1 cellular context compared by ENCODE assay signal in the genomic region with DNA sequence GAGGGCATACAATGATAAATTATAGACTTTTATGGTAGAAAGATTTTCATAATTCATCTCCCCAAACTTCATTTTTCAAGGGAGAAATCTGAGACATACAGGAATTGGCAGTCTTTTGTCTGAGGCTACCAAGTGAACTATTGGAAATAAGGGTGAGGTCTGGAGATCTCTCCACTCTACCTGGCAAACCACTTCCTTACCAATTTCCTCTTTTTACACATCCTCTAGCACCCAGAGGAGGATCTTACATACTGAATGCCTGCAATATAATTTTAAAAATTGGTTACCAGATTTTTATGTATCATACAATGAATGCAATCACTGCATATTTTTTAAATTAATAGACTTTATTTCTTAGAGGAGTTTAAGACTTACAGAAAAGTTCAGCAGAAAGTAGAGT.
TF ChIP-seq lines count a peak whose summit lies in the region.

No MANE protein-coding gene starts in this region.

TF ChIP-seq in GM23338, 12 proteins besides CTCF, POLR2A, EP300 and RAD21:
- TF ChIP-seq NANOG (IDR thresholded peaks at IDR 0.05; ENCODE audit: borderline replicate concordance) = no peak
- TF ChIP-seq CREB1 (CRISPR knock-in tag; IDR thresholded peaks at IDR 0.05; ENCODE audit: low read depth) = no peak
- no peak for TF ChIP-seq ZNF114 (CRISPR knock-in tag; IDR thresholded peaks at IDR 0.05)
- TF ChIP-seq EZH2phosphoT487 (IDR thresholded peaks at IDR 0.05; ENCODE audit: unreplicated experiment) = no peak
- no peak for TF ChIP-seq STAT1 (IDR thresholded peaks at IDR 0.05; ENCODE audit: unreplicated experiment)
- TF ChIP-seq, protein P1, sequence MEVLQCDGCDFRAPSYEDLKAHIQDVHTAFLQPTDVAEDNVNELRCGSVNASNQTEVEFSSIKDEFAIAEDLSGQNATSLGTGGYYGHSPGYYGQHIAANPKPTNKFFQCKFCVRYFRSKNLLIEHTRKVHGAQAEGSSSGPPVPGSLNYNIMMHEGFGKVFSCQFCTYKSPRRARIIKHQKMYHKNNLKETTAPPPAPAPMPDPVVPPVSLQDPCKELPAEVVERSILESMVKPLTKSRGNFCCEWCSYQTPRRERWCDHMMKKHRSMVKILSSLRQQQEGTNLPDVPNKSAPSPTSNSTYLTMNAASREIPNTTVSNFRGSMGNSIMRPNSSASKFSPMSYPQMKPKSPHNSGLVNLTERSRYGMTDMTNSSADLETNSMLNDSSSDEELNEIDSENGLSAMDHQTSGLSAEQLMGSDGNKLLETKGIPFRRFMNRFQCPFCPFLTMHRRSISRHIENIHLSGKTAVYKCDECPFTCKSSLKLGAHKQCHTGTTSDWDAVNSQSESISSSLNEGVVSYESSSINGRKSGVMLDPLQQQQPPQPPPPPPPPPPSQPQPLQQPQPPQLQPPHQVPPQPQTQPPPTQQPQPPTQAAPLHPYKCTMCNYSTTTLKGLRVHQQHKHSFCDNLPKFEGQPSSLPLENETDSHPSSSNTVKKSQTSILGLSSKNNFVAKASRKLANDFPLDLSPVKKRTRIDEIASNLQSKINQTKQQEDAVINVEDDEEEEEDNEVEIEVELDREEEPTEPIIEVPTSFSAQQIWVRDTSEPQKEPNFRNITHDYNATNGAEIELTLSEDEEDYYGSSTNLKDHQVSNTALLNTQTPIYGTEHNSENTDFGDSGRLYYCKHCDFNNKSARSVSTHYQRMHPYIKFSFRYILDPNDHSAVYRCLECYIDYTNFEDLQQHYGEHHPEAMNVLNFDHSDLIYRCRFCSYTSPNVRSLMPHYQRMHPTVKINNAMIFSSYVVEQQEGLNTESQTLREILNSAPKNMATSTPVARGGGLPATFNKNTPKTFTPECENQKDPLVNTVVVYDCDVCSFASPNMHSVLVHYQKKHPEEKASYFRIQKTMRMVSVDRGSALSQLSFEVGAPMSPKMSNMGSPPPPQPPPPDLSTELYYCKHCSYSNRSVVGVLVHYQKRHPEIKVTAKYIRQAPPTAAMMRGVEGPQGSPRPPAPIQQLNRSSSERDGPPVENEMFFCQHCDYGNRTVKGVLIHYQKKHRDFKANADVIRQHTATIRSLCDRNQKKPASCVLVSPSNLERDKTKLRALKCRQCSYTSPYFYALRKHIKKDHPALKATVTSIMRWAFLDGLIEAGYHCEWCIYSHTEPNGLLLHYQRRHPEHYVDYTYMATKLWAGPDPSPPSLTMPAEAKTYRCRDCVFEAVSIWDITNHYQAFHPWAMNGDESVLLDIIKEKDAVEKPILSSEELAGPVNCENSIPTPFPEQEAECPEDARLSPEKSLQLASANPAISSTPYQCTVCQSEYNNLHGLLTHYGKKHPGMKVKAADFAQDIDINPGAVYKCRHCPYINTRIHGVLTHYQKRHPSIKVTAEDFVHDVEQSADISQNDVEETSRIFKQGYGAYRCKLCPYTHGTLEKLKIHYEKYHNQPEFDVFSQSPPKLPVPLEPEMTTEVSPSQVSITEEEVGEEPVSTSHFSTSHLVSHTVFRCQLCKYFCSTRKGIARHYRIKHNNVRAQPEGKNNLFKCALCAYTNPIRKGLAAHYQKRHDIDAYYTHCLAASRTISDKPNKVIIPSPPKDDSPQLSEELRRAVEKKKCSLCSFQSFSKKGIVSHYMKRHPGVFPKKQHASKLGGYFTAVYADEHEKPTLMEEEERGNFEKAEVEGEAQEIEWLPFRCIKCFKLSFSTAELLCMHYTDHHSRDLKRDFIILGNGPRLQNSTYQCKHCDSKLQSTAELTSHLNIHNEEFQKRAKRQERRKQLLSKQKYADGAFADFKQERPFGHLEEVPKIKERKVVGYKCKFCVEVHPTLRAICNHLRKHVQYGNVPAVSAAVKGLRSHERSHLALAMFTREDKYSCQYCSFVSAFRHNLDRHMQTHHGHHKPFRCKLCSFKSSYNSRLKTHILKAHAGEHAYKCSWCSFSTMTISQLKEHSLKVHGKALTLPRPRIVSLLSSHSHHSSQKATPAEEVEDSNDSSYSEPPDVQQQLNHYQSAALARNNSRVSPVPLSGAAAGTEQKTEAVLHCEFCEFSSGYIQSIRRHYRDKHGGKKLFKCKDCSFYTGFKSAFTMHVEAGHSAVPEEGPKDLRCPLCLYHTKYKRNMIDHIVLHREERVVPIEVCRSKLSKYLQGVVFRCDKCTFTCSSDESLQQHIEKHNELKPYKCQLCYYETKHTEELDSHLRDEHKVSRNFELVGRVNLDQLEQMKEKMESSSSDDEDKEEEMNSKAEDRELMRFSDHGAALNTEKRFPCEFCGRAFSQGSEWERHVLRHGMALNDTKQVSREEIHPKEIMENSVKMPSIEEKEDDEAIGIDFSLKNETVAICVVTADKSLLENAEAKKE (CRISPR knock-in tag; IDR thresholded peaks at IDR 0.05) = no peak
- TF ChIP-seq JUNB (IDR thresholded peaks at IDR 0.05; ENCODE audit: unreplicated experiment) = no peak
- TF ChIP-seq ZNF331 (CRISPR knock-in tag; IDR thresholded peaks at IDR 0.05; ENCODE audit: low read depth) = no peak
- TF ChIP-seq, protein P2, sequence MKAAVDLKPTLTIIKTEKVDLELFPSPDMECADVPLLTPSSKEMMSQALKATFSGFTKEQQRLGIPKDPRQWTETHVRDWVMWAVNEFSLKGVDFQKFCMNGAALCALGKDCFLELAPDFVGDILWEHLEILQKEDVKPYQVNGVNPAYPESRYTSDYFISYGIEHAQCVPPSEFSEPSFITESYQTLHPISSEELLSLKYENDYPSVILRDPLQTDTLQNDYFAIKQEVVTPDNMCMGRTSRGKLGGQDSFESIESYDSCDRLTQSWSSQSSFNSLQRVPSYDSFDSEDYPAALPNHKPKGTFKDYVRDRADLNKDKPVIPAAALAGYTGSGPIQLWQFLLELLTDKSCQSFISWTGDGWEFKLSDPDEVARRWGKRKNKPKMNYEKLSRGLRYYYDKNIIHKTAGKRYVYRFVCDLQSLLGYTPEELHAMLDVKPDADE (IDR thresholded peaks at IDR 0.05) = no peak
- TF ChIP-seq POLR2AphosphoS5 (IDR thresholded peaks at IDR 0.05; ENCODE audit: low read depth) = no peak
- TF ChIP-seq, protein P3, sequence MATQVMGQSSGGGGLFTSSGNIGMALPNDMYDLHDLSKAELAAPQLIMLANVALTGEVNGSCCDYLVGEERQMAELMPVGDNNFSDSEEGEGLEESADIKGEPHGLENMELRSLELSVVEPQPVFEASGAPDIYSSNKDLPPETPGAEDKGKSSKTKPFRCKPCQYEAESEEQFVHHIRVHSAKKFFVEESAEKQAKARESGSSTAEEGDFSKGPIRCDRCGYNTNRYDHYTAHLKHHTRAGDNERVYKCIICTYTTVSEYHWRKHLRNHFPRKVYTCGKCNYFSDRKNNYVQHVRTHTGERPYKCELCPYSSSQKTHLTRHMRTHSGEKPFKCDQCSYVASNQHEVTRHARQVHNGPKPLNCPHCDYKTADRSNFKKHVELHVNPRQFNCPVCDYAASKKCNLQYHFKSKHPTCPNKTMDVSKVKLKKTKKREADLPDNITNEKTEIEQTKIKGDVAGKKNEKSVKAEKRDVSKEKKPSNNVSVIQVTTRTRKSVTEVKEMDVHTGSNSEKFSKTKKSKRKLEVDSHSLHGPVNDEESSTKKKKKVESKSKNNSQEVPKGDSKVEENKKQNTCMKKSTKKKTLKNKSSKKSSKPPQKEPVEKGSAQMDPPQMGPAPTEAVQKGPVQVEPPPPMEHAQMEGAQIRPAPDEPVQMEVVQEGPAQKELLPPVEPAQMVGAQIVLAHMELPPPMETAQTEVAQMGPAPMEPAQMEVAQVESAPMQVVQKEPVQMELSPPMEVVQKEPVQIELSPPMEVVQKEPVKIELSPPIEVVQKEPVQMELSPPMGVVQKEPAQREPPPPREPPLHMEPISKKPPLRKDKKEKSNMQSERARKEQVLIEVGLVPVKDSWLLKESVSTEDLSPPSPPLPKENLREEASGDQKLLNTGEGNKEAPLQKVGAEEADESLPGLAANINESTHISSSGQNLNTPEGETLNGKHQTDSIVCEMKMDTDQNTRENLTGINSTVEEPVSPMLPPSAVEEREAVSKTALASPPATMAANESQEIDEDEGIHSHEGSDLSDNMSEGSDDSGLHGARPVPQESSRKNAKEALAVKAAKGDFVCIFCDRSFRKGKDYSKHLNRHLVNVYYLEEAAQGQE (IDR thresholded peaks at IDR 0.05; ENCODE audit: unreplicated experiment) = no peak
- TF ChIP-seq EZH2 (IDR thresholded peaks at IDR 0.05; ENCODE audit: low read depth, unreplicated experiment) = no peak
